In genomic region chr5:83654427-83654994, GRCh38 we compare ENCODE assay signal across 1 cellular context.
TF ChIP-seq lines count a peak whose summit lies in the region.

No MANE protein-coding gene starts in this region.

TF ChIP-seq in GM23338, 12 proteins besides CTCF, POLR2A, EP300 and RAD21 (continued from another document):
- TF ChIP-seq ZNF462 (CRISPR knock-in tag; IDR thresholded peaks at IDR 0.05) = no peak
- TF ChIP-seq EZH2 (IDR thresholded peaks at IDR 0.05; ENCODE audit: low read depth, unreplicated experiment) = no peak
- TF ChIP-seq REST (IDR thresholded peaks at IDR 0.05; ENCODE audit: unreplicated experiment) = no peak
- TF ChIP-seq EZH2phosphoT487 (IDR thresholded peaks at IDR 0.05; ENCODE audit: unreplicated experiment) = no peak
- no peak for TF ChIP-seq CREB1 (CRISPR knock-in tag; IDR thresholded peaks at IDR 0.05; ENCODE audit: low read depth)
- no peak for TF ChIP-seq POLR2AphosphoS5 (IDR thresholded peaks at IDR 0.05; ENCODE audit: low read depth)
